In the genomic region with DNA sequence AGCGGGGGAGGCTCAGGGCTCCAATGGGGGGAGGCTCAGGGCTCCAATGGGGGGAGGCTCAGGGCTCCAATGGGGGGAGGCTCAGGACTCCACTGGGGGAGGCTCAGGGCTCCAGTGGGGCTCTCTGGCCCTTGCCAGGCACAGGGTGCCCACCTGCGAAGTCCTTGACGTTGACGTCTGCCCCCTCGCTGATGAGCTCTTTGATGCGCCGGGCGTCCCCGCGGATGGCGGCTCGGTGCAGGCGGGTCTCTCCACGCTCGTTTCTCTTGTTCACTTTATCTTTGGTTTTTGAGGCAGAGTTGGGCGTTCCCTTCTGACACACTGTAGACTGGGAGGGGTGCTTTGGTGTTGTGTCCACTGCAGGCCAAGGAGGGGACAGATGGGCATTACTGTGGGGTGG, we compare ENCODE assay signal across 18 cellular contexts.
"Had no signal": no experiment of that assay in that cellular context is flagged by ENCODE, and none has a peak within 500 bp of the region (broad histone marks: within the 10 kb centered on the region; RNA-seq: fewer than 3 reads in every experiment).

No MANE protein-coding gene starts in this region.

- H3K9me3 ChIP-seq: heart left ventricle, psoas muscle, SJSA1, testis, upper lobe of right lung had no signal

- DNase-seq: activated CD4-positive, alpha-beta memory T cell treated with anti-CD3 and anti-CD28 coated beads, Interleukin-2, amount 10 ng/mL, durations not matched to agents 7 days and 5 days; activated CD4-positive, alpha-beta T cell treated with anti-CD3 and anti-CD28 coated beads for 1 hour; activated CD8-positive, alpha-beta memory T cell treated with anti-CD3 and anti-CD28 coated beads, Interleukin-2, amount 50 U/mL, for 4 hours; foreskin melanocyte; left colon; mammary epithelial cell; natural killer cell; occipital lobe; stimulated activated CD4-positive, alpha-beta T cell treated with anti-CD3 and anti-CD28 coated beads, Interleukin-12 subunit alpha, Interleukin-12 subunit beta, amount 100 ng/mL, for 4 hours; stimulated activated naive CD8-positive, alpha-beta T cell treated with anti-CD3 and anti-CD28 coated beads, Interleukin-15, Interleukin-2, amounts not matched to agents 100 U/mL and 50 U/mL, for 24 hours; SW 1271; T-helper 9 cell; testis; upper lobe of right lung had no signal

- H3K27ac Mint-ChIP-seq: activated CD4-positive, alpha-beta memory T cell treated with anti-CD3 and anti-CD28 coated beads, Interleukin-2, amount 10 ng/mL, durations not matched to agents 7 days and 5 days; activated T-helper 2 cell treated with anti-CD3 and anti-CD28 coated beads, Interferon-gamma antibody, Interleukin-2, Interleukin-4, amounts not matched to agents 10 μg/mL and 5 μg/mL and 100 μg/mL, durations not matched to agents 14 hours and 24 hours and 36 hours had no signal

- H3K4me3 ChIP-seq: heart left ventricle, psoas muscle, SJSA1, testis, upper lobe of right lung had no signal

- H3K4me3 Mint-ChIP-seq: activated CD4-positive, alpha-beta memory T cell treated with anti-CD3 and anti-CD28 coated beads, Interleukin-2, amount 10 ng/mL, durations not matched to agents 7 days and 5 days; natural killer cell had no signal

- ATAC-seq: heart left ventricle; left colon; natural killer cell; psoas muscle; stimulated activated naive CD8-positive, alpha-beta T cell treated with anti-CD3 and anti-CD28 coated beads, Interleukin-15, Interleukin-2, amounts not matched to agents 100 U/mL and 50 U/mL, for 24 hours; upper lobe of right lung had no signal

- H3K27me3 ChIP-seq: heart left ventricle, SJSA1, testis, upper lobe of right lung had no signal

- H3K27ac ChIP-seq: psoas muscle, SJSA1, testis, upper lobe of right lung had no signal

- H3K4me1 ChIP-seq: SJSA1 had no signal

- H3K36me3 Mint-ChIP-seq: natural killer cell had no signal

- H3K9me3 Mint-ChIP-seq: activated CD4-positive, alpha-beta memory T cell treated with anti-CD3 and anti-CD28 coated beads, Interleukin-2, amount 10 ng/mL, durations not matched to agents 7 days and 5 days; activated T-helper 2 cell treated with anti-CD3 and anti-CD28 coated beads, Interferon-gamma antibody, Interleukin-2, Interleukin-4, amounts not matched to agents 10 μg/mL and 5 μg/mL and 100 μg/mL, durations not matched to agents 14 hours and 24 hours and 36 hours; natural killer cell had no signal

- H3K27me3 Mint-ChIP-seq: activated CD4-positive, alpha-beta memory T cell treated with anti-CD3 and anti-CD28 coated beads, Interleukin-2, amount 10 ng/mL, durations not matched to agents 7 days and 5 days had no signal
